In the genomic region with DNA sequence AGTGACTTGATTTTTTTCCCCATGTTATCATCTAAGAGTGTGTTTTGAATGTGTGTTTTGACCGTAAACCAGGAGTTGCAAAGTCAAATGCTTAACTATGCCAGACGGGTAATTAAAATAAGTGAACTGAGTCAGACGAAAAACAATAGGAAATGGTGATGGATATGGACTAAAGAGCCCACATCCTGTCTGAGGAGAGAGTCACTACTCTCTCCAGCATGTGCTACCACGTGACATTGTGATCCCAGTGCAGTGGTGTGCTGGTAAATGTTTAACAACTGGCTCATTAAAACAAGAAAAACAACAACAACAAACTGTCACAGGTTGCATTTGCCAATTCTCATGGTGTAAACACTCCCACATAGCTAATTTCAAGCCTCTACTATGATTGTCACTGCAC, we compare ENCODE assay signal across 9 cellular contexts.
A peak's percentile ranks its signal among the peaks of the same experiment; 100 is the strongest.
DNase-seq lines count a peak whose midpoint lies in the region; ATAC-seq and TF ChIP-seq lines count a peak whose summit lies in the region.
"Had no signal": no experiment of that assay in that cellular context is flagged by ENCODE, and none has a peak within 500 bp of the region (broad histone marks: within the 10 kb centered on the region; RNA-seq: fewer than 3 reads in every experiment).

No MANE protein-coding gene starts in this region.

- no peaks in the 10 kb centered on the region for H3K36me3 ChIP-seq in kidney epithelial cell (ENCODE audit: control insufficient read depth, insufficient read depth, low read length)

- peak; percentile 65 for ATAC-seq in HG02642 (IDR thresholded peaks at IDR 0.05; ENCODE audit: poor library complexity, unreplicated experiment)
- peak; percentile 74 for ATAC-seq in activated T-helper 17 cell treated with anti-CD3 and anti-CD28 coated beads, Interleukin-2, amount 50 U/mL, for 72 hours (replicated peaks)
- no peak for ATAC-seq in HG02571 (IDR thresholded peaks at IDR 0.05; ENCODE audit: unreplicated experiment)
- ATAC-seq in T-helper 17 cell, result no peak

- no peaks in the 10 kb centered on the region for H3K27me3 Mint-ChIP-seq in activated T-helper 17 cell treated with anti-CD3 and anti-CD28 coated beads, Interleukin-2, amount 50 U/mL, for 72 hours
- peaks cover 11% of the 10 kb centered on the region for H3K27me3 Mint-ChIP-seq in T-helper 17 cell

- H3K9me3 ChIP-seq in T-helper 17 cell (ENCODE audit: control insufficient read depth, low read length, poor library complexity, severe bottlenecking), result no peaks in the 10 kb centered on the region

- H3K9me3 Mint-ChIP-seq in activated T-helper 17 cell treated with anti-CD3 and anti-CD28 coated beads, Interleukin-2, amount 50 U/mL, for 72 hours, result no peaks in the 10 kb centered on the region
- H3K9me3 Mint-ChIP-seq: activated T-helper 1 cell treated with anti-CD3 and anti-CD28 coated beads, Interleukin-12 subunit alpha, Interleukin-12 subunit beta, Interleukin-2, Interleukin-4 antibody, amounts not matched to agents 30 ng/mL and 10 ng/mL and 1 ng/mL, durations not matched to agents 14 hours and 24 hours and 36 hours had no signal

- H3K27ac Mint-ChIP-seq in activated T-helper 17 cell treated with anti-CD3 and anti-CD28 coated beads, Interleukin-2, amount 50 U/mL, for 72 hours, result no peak overlapping the region
- H3K27ac Mint-ChIP-seq in T-helper 17 cell, result no peak overlapping the region
- H3K27ac Mint-ChIP-seq: activated T-helper 1 cell treated with anti-CD3 and anti-CD28 coated beads, Interleukin-12 subunit alpha, Interleukin-12 subunit beta, Interleukin-2, Interleukin-4 antibody, amounts not matched to agents 30 ng/mL and 10 ng/mL and 1 ng/mL, durations not matched to agents 14 hours and 24 hours and 36 hours had no signal

- H3K4me1 Mint-ChIP-seq in activated T-helper 17 cell treated with anti-CD3 and anti-CD28 coated beads, Interleukin-2, amount 50 U/mL, for 72 hours, result no peaks in the 10 kb centered on the region
- no peaks in the 10 kb centered on the region for H3K4me1 Mint-ChIP-seq in T-helper 17 cell

- no peaks in the 10 kb centered on the region for H3K27me3 ChIP-seq in kidney epithelial cell (ENCODE audit: control insufficient read depth, insufficient read depth, low read length)

- DNase-seq in GM03348 (ENCODE audit: low spot score) (peak; percentile 74), kidney epithelial cell (ENCODE audit: low read depth) (peak; percentile 93), SK-N-DZ (ENCODE audit: low spot score) (no peak), NCI-H524 treated with DMSO at 0.1 percent for 48 hours (lab: John Stamatoyannopoulos, UW) (no peak), T-helper 17 cell (no peak)

- H3K4me3 Mint-ChIP-seq in activated T-helper 17 cell treated with anti-CD3 and anti-CD28 coated beads, Interleukin-2, amount 50 U/mL, for 72 hours, result no peak overlapping the region
- no peak overlapping the region for H3K4me3 Mint-ChIP-seq in T-helper 17 cell
- H3K4me3 Mint-ChIP-seq: activated T-helper 1 cell treated with anti-CD3 and anti-CD28 coated beads, Interleukin-12 subunit alpha, Interleukin-12 subunit beta, Interleukin-2, Interleukin-4 antibody, amounts not matched to agents 30 ng/mL and 10 ng/mL and 1 ng/mL, durations not matched to agents 14 hours and 24 hours and 36 hours had no signal

- no peak overlapping the region for H3K4me3 ChIP-seq in kidney epithelial cell (ENCODE audit: low read depth, low read length)

- no peaks in the 10 kb centered on the region for H3K36me3 Mint-ChIP-seq in activated T-helper 17 cell treated with anti-CD3 and anti-CD28 coated beads, Interleukin-2, amount 50 U/mL, for 72 hours (ENCODE audit: low read depth)
- peaks cover 2% of the 10 kb centered on the region for H3K36me3 Mint-ChIP-seq in T-helper 17 cell (ENCODE audit: low read depth)

- TF ChIP-seq CTCF in kidney epithelial cell (IDR thresholded peaks at IDR 0.05; ENCODE audit: insufficient read depth, low read length, poor library complexity, severe bottlenecking), result no peak

Comparison
In these comparisons a context has a peak if more than half of its experiments do, and no peak if none do; other contexts are left out.
1. DNase-seq: peak in GM03348 (single experiment) and kidney epithelial cell (single experiment); none in SK-N-DZ (single experiment), NCI-H524 treated with DMSO at 0.1 percent for 48 hours (single experiment) and T-helper 17 cell (0 of 3).
2. ATAC-seq: peak in HG02642 (single experiment) and activated T-helper 17 cell treated with anti-CD3 and anti-CD28 coated beads, Interleukin-2, amount 50 U/mL, for 72 hours (single experiment); none in HG02571 (single experiment) and T-helper 17 cell (single experiment).